In the genomic region with DNA sequence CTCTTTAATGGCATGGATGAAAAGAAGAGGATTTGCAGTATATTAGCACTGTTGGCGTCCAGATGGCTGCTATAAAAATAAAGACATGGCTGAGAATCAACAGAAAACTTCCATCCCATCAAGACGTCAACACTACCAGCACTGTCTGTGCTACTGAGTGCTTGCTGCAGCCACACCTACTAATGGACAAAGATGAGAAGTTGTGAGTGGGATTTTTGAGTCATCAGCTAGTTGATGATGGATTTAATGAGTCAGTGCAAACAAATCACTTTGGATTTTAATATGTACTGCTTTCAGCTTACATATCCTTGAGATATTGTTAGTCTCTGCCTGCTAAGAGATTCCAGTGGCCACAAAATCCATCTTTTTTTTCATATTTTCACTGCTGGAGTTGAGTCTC, we compare ENCODE assay signal across 13 cellular contexts.
DNase-seq lines count a peak whose midpoint lies in the region; ATAC-seq, FAIRE-seq and TF ChIP-seq lines count a peak whose summit lies in the region.
"Had no signal": no experiment of that assay in that cellular context is flagged by ENCODE, and none has a peak within 500 bp of the region (broad histone marks: within the 10 kb centered on the region; RNA-seq: fewer than 3 reads in every experiment).

No MANE protein-coding gene starts in this region.

- H2AFZ ChIP-seq in astrocyte (ENCODE audit: low read depth, low read length) = no peak overlapping the region

- H3K4me3 ChIP-seq in left ventricle myocardium inferior = no peak overlapping the region
- H3K4me3 ChIP-seq in astrocyte (ENCODE audit: insufficient read depth, low read depth, low read length) = no peak overlapping the region
- H3K4me3 ChIP-seq in right cardiac atrium (ENCODE audit: low read length) = no peak overlapping the region
- H3K4me3 ChIP-seq in BE2C (ENCODE audit: low read depth, low read length) = no peak overlapping the region
- H3K4me3 ChIP-seq: esophagus squamous epithelium had no signal

- DNase-seq in Right ventricle myocardium superior (no peak), left ventricle myocardium inferior (no peak), astrocyte (ENCODE audit: low read depth) (peak; percentile 83), right cardiac atrium (peak in 1 of 3 donors; percentile 16), BE2C (no peak), left lobe of liver (ENCODE audit: low spot score) (no peak)
- DNase-seq: activated T-cell treated with anti-CD3 and anti-CD28 coated beads, Interleukin-2, amount 50 U/mL, for 48 hours; DMS79; esophagus squamous epithelium had no signal

- H3K4me1 Mint-ChIP-seq in astrocyte (ENCODE audit: low read depth, unreplicated experiment) = peaks cover 29% of the 10 kb centered on the region

- H3K9me3 ChIP-seq in left ventricle myocardium inferior (replicated peaks) (no peaks in the 10 kb centered on the region), astrocyte (ENCODE audit: insufficient read depth, low read depth, low read length) (no peaks in the 10 kb centered on the region), right cardiac atrium (ENCODE audit: control insufficient read depth, low read length) (no peaks in the 10 kb centered on the region), BE2C (no peaks in the 10 kb centered on the region)
- H3K9me3 ChIP-seq: esophagus squamous epithelium had no signal

- H3K4me1 ChIP-seq in left ventricle myocardium inferior (peaks cover 22% of the 10 kb centered on the region), astrocyte (ENCODE audit: insufficient read depth, low read length) (peaks cover 35% of the 10 kb centered on the region), right cardiac atrium (ENCODE audit: control insufficient read depth, insufficient read depth, low read length) (peaks cover 3% of the 10 kb centered on the region), BE2C (no peaks in the 10 kb centered on the region)
- H3K4me1 ChIP-seq: esophagus squamous epithelium had no signal

- peak; percentile 95 for FAIRE-seq in astrocyte (lab: Jason Lieb, UNC)
- FAIRE-seq: A204.1 had no signal

- no peaks in the 10 kb centered on the region for H3K27me3 ChIP-seq in left ventricle myocardium inferior (ENCODE audit: low read depth)
- H3K27me3 ChIP-seq in astrocyte (ENCODE audit: insufficient read depth, low read length) = no peaks in the 10 kb centered on the region
- no peaks in the 10 kb centered on the region for H3K27me3 ChIP-seq in right cardiac atrium (ENCODE audit: control insufficient read depth, insufficient read depth)
- H3K27me3 ChIP-seq in BE2C = no peaks in the 10 kb centered on the region
- H3K27me3 ChIP-seq: esophagus squamous epithelium had no signal

- no peak for TF ChIP-seq CTCF in left ventricle myocardium inferior (IDR thresholded peaks at IDR 0.05; ENCODE audit: borderline replicate concordance)
- no peak for TF ChIP-seq CTCF in astrocyte (IDR thresholded peaks at IDR 0.05; ENCODE audit: insufficient read depth, low read depth, low read length)
- no peak for TF ChIP-seq CTCF in BE2C (IDR thresholded peaks at IDR 0.05; ENCODE audit: low read depth, low read length)

- WGBS in right cardiac atrium = 43% methylated on average over 2 of the region's 2 CpGs

- no peaks in the 10 kb centered on the region for H4K20me1 ChIP-seq in astrocyte (ENCODE audit: insufficient read depth, low read length)

- no peak overlapping the region for H3K4me3 Mint-ChIP-seq in astrocyte (ENCODE audit: unreplicated experiment)
- H3K4me3 Mint-ChIP-seq: WTC11 had no signal

- no peaks in the 10 kb centered on the region for H3K9me3 Mint-ChIP-seq in astrocyte (ENCODE audit: unreplicated experiment)
- H3K9me3 Mint-ChIP-seq: WTC11 had no signal

- H3K36me3 ChIP-seq in left ventricle myocardium inferior (no peaks in the 10 kb centered on the region), astrocyte (ENCODE audit: insufficient read depth, low read length) (no peaks in the 10 kb centered on the region), BE2C (no peaks in the 10 kb centered on the region)
- H3K36me3 ChIP-seq: esophagus squamous epithelium had no signal

- H3K79me2 ChIP-seq in astrocyte (ENCODE audit: insufficient read depth, low read length) = no peaks in the 10 kb centered on the region

- H3K4me2 ChIP-seq in astrocyte (ENCODE audit: low read length) = peak overlapping the region; percentile 44

- H3K27ac Mint-ChIP-seq in astrocyte (ENCODE audit: unreplicated experiment) = peak overlapping the region; percentile 67
- H3K27ac Mint-ChIP-seq: WTC11 had no signal

- H3K36me3 Mint-ChIP-seq in astrocyte (ENCODE audit: low read depth, unreplicated experiment) = no peaks in the 10 kb centered on the region
- H3K36me3 Mint-ChIP-seq: WTC11 had no signal

- peak; percentile 31 for ATAC-seq in Right ventricle myocardium superior (ENCODE audit: poor library complexity)
- ATAC-seq in right cardiac atrium = peak; percentile 63 to 74
- no peak for ATAC-seq in GM18517 (IDR thresholded peaks at IDR 0.05; ENCODE audit: unreplicated experiment)
- no peak for ATAC-seq in left lobe of liver
- ATAC-seq in HG02610 (IDR thresholded peaks at IDR 0.05; ENCODE audit: unreplicated experiment) = no peak
- ATAC-seq: WTC11 had no signal

- H3K27me3 Mint-ChIP-seq in astrocyte (ENCODE audit: low read depth, unreplicated experiment) = no peaks in the 10 kb centered on the region

- intact Hi-C loops in Right ventricle myocardium superior (cut with DNase I) (loop anchor here (10.0 kb wide), 1 partner anchor 860 kb away; no protein-coding TSS in a partner anchor), left ventricle myocardium inferior (cut with micrococcal nuclease) (no loop called here), right cardiac atrium (cut with DNase I) (no loop called here)

- H3K9ac ChIP-seq in astrocyte (ENCODE audit: low read length) = peak overlapping the region; percentile 51

- no peak overlapping the region for H3K27ac ChIP-seq in left ventricle myocardium inferior (replicated peaks)
- peak overlapping the region; percentile 87 for H3K27ac ChIP-seq in astrocyte (ENCODE audit: low read depth, low read length)
- no peak overlapping the region for H3K27ac ChIP-seq in right cardiac atrium (ENCODE audit: low read length)
- H3K27ac ChIP-seq: esophagus squamous epithelium had no signal

Comparison
In these comparisons a context has a peak if more than half of its experiments do, and no peak if none do; other contexts are left out.
1. ATAC-seq: peak in Right ventricle myocardium superior (single experiment) and right cardiac atrium (2 of 2); none in GM18517 (single experiment), left lobe of liver (single experiment) and HG02610 (single experiment).